14 cellular contexts compared by ENCODE assay signal in genomic region chr1:29700522-29700921, GRCh38.
A peak's percentile ranks its signal among the peaks of the same experiment; 100 is the strongest.
DNase-seq lines count a peak whose midpoint lies in the region; ATAC-seq and TF ChIP-seq lines count a peak whose summit lies in the region.
"Had no signal": no experiment of that assay in that cellular context is flagged by ENCODE, and none has a peak within 500 bp of the region (broad histone marks: within the 10 kb centered on the region; RNA-seq: fewer than 3 reads in every experiment).

No MANE protein-coding gene starts in this region.

- H3K4me1 ChIP-seq in lower lobe of right lung, result no peaks in the 10 kb centered on the region
- H3K4me1 ChIP-seq: HAP-1 had no signal

- peak; percentile 83 to 88 for ATAC-seq in lower lobe of right lung
- ATAC-seq in HG03039 (IDR thresholded peaks at IDR 0.05; ENCODE audit: unreplicated experiment), result no peak
- no peak for ATAC-seq in HG02840 (IDR thresholded peaks at IDR 0.05; ENCODE audit: low FRiP score, unreplicated experiment)

- DNase-seq in NCI-H748 (lab: John Stamatoyannopoulos, UW; ENCODE audit: unreplicated experiment), result peak; percentile 6
- no peak for DNase-seq in NCI-H748 treated with DMSO at 0.1 percent for 48 hours (lab: John Stamatoyannopoulos, UW)
- peak; percentile 38 for DNase-seq in NCI-H69 (lab: John Stamatoyannopoulos, UW)
- DNase-seq in lower lobe of right lung, result no peak
- DNase-seq in renal cortical epithelial cell (ENCODE audit: low read depth), result peak; percentile 49
- DNase-seq: ACHN; CD4-positive, CD25-positive, alpha-beta regulatory T cell; DMS53; GF-D8; HFFc6 had no signal

- H3K4me3 ChIP-seq in lower lobe of right lung, result no peak overlapping the region
- H3K4me3 ChIP-seq: BLaER1 treated with 17β-estradiol and CSF1 and Interleukin-3, amounts not matched to agents 10 nM and 100 nM; HAP-1 had no signal

- no peak for TF ChIP-seq CTCF in lower lobe of right lung (IDR thresholded peaks at IDR 0.05)

- H3K27me3 ChIP-seq in lower lobe of right lung (ENCODE audit: low read depth), result peaks cover 17% of the 10 kb centered on the region
- H3K27me3 ChIP-seq: BLaER1 treated with 17β-estradiol and CSF1 and Interleukin-3, amounts not matched to agents 10 nM and 100 nM had no signal

- no peaks in the 10 kb centered on the region for H3K36me3 ChIP-seq in lower lobe of right lung
- H3K36me3 ChIP-seq: BLaER1 treated with 17β-estradiol and CSF1 and Interleukin-3, amounts not matched to agents 10 nM and 100 nM; HAP-1 had no signal

- H3K27ac ChIP-seq in lower lobe of right lung, result no peak overlapping the region
- H3K27ac ChIP-seq: BLaER1 treated with 17β-estradiol and CSF1 and Interleukin-3, amounts not matched to agents 10 nM and 100 nM had no signal

- no peaks in the 10 kb centered on the region for H3K9me3 ChIP-seq in lower lobe of right lung
- H3K9me3 ChIP-seq: BLaER1 treated with 17β-estradiol and CSF1 and Interleukin-3, amounts not matched to agents 10 nM and 100 nM; HAP-1 had no signal

- intact Hi-C loops in lower lobe of right lung (cut with DNase I), result no loop called here

Comparison
In these comparisons a context has a peak if more than half of its experiments do, and no peak if none do; other contexts are left out.
1. DNase-seq: peak in NCI-H748 (single experiment), NCI-H69 (single experiment) and renal cortical epithelial cell (single experiment); none in NCI-H748 treated with DMSO at 0.1 percent for 48 hours (single experiment) and lower lobe of right lung (single experiment).
2. ATAC-seq: peak in lower lobe of right lung (2 of 2); none in HG03039 (single experiment) and HG02840 (single experiment).